ENCODE assay signal across 10 cellular contexts in the genomic region with DNA sequence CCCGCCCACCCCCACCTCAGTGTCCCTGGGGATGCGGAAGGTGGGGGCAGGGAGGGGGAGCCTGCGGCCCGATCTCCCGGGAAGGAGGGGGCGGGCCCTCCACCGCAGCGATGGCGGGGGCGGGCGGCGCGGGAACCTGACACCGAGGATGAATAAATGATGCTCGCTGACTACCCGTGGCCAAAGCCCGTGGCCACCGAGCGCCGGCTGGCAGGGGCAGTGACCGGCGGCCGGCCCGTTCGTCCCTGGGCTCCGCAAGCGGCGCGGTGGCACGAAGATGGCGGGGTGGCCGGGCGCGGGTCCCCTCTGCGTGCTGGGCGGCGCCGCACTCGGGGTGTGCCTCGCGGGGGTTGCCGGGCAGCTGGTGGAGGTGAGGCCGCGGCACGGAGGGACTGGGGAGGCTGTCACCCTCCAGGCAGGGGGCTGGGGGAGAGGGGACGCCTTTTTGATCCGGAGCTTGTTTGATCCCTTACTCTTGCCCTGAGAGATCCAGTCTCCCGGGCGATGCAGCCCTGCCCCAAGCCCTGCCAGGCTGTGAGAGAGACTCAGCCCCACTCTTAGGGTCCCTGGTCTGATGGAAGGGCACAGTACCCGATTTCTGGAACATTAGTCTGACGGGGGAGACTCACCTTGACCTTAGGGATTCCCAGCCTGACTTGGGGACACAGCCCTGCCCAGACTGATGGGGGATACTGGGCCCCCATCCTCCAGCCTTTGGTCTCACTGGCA. TPM values are rescaled to one million over a fixed set of nuclear protein-coding genes. Genes with fewer than 3 reads are reported as not detected.
DNase-seq lines count a peak whose midpoint lies in the region; ATAC-seq and TF ChIP-seq lines count a peak whose summit lies in the region.
"Had no signal": no experiment of that assay in that cellular context is flagged by ENCODE, and none has a peak within 500 bp of the region (broad histone marks: within the 10 kb centered on the region; RNA-seq: fewer than 3 reads in every experiment).

Gene TMIE (plus strand): TSS at position 182 of the 729 bp plus-strand sequence. CDS start 96 bp downstream, at position 278.

- H3K36me3 ChIP-seq in NT2/D1 (ENCODE audit: insufficient read depth, insufficient read length, low read length): no peaks in the 10 kb centered on the region
- H3K36me3 ChIP-seq in heart left ventricle: no peaks in the 10 kb centered on the region

- ATAC-seq in heart left ventricle: no peak

- intact Hi-C loops in heart left ventricle (cut with DNase I): loop anchor here in 7 of 10 donors (5.0 to 10.0 kb wide), 8 partner anchors 143 to 673 kb away; partner anchors contain the start of genes MYL3 (in 1 of the 7) and SETD2 (in 1 of the 7)

- no peak for TF ChIP-seq POLR2A in heart left ventricle (IDR thresholded peaks at IDR 0.05)

- H3K9me3 ChIP-seq in NT2/D1 (ENCODE audit: insufficient read depth, low read length) (no peaks in the 10 kb centered on the region), heart left ventricle (no peaks in the 10 kb centered on the region)

- DNase-seq in COLO668 (lab: John Stamatoyannopoulos, UW; ENCODE audit: unreplicated experiment): peak; percentile 9
- no peak for DNase-seq in NT2/D1 (ENCODE audit: low read depth, low spot score)
- DNase-seq in heart left ventricle: peak in 3 of 5 donors; percentile 26 to 71 (median 32)
- DNase-seq in retina: peak; percentile 57
- no peak for DNase-seq in stimulated activated CD8-positive, alpha-beta memory T cell treated with anti-CD3 and anti-CD28 coated beads, Interleukin-4, amount 100 ng/mL, for 48 hours
- no peak for DNase-seq in putamen (ENCODE audit: low spot score)
- no peak for DNase-seq in DMS153 (lab: John Stamatoyannopoulos, UW)
- DNase-seq: Karpas-422; stimulated activated naive CD4-positive, alpha-beta T cell treated with Interleukin-2 at 50 U/mL for 16 hours had no signal

- peak within 1 kb of the TSS in 7 of 12 donors; percentile 4 to 55 (median 24) for H3K27ac ChIP-seq in heart left ventricle
- H3K27ac ChIP-seq: RWPE1 had no signal

- peaks cover 34% of the 10 kb centered on the region for H3K27me3 ChIP-seq in NT2/D1 (ENCODE audit: insufficient read depth, insufficient read length)
- H3K27me3 ChIP-seq in heart left ventricle: peaks cover 0 to 19% (median 0%) of the 10 kb centered on the region in 9 donors

- TF ChIP-seq CTCF in heart left ventricle (IDR thresholded peaks at IDR 0.05): no peak

- WGBS in heart left ventricle, 4 donors: 11 to 79% (median 13%) methylated on average over 5 to 51 of the region's 51 CpGs

- H3K4me1 ChIP-seq in NT2/D1 (ENCODE audit: insufficient read depth, insufficient read length) (peaks cover 27% of the 10 kb centered on the region), heart left ventricle (peaks cover 8 to 54% (median 37%) of the 10 kb centered on the region in 12 donors)

- H3K9ac ChIP-seq in NT2/D1 (ENCODE audit: insufficient read length, low read depth): peak within 1 kb of the TSS; percentile 52

- peak within 1 kb of the TSS; percentile 23 for H3K4me3 ChIP-seq in NT2/D1 (ENCODE audit: insufficient read length, low read depth)
- H3K4me3 ChIP-seq in heart left ventricle: peak within 1 kb of the TSS in 11 of 12 donors; percentile 2 to 50 (median 42)

RNA-seq across cellular contexts. Expression of gene TMIE, which starts in this region (rescaled TPM):
- under 1 TPM in 8 of 9 donors, not detected in 1; 0.47 to 0.95 (median 0.61) TPM for total RNA-seq in heart left ventricle
- polyA plus RNA-seq in heart left ventricle: under 1 TPM; 0.46 to 0.69 TPM

Comparison
In these comparisons a context has a peak if more than half of its experiments do, and no peak if none do; other contexts are left out.
1. Peak in DNase-seq, H3K4me3 ChIP-seq and H3K27ac ChIP-seq in heart left ventricle; RNA of the gene not detected or under 1 TPM.
2. DNase-seq: peak in COLO668 (single experiment) and retina (single experiment); none in NT2/D1 (single experiment), stimulated activated CD8-positive, alpha-beta memory T cell treated with anti-CD3 and anti-CD28 coated beads, Interleukin-4, amount 100 ng/mL, for 48 hours (single experiment), putamen (single experiment) and DMS153 (single experiment).